In the genomic region with DNA sequence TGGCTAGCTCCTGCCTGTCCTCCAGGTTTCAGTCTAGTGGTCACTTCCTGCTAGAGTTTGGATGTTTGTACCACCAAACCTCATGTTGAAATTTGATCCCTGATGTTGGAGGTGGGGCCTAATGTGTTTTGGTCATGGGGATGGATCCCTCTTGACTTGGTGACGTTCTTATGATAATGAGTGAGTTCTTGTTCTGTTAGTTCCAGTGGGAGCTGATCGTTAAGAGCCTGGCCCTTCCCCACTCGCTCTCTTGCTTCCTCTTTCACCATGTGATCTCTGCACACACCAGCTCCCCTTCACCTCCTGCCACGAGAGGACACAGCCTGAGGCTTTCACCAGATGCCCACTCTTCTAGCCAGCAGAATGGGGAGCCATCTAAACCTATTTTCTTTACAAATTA, we compare ENCODE assay signal across 16 cellular contexts.
DNase-seq lines count a peak whose midpoint lies in the region; ATAC-seq, FAIRE-seq and TF ChIP-seq lines count a peak whose summit lies in the region.
"Had no signal": no experiment of that assay in that cellular context is flagged by ENCODE, and none has a peak within 500 bp of the region (broad histone marks: within the 10 kb centered on the region; RNA-seq: fewer than 3 reads in every experiment).

No MANE protein-coding gene starts in this region.

- no TSS peak for BruUV-seq in PC-9 (replicated peaks; lab: Mats Ljungman, UMichigan)

- H3K9me2 ChIP-seq in Karpas-422 (replicated peaks; ENCODE audit: insufficient read depth, low read length) (no peaks in the 10 kb centered on the region), PC-9 (ENCODE audit: insufficient read depth) (no peaks in the 10 kb centered on the region; the same call in 1 of the 2 replicates)

- CTCF ChIA-PET in PC-9 (lab: Charles Lee): no interaction called here

- H3K4me2 ChIP-seq in Karpas-422 (ENCODE audit: low read depth, low read length, poor library complexity, severe bottlenecking) (no peak overlapping the region), PC-9 (no peak overlapping the region)

- H3K4me1 Mint-ChIP-seq in progenitor cell of endocrine pancreas (ENCODE audit: low read depth): no peaks in the 10 kb centered on the region

- POLR2A ChIA-PET in PC-9 (lab: Charles Lee; ENCODE audit: unreplicated experiment): no interaction called here

- intact Hi-C loops in PC-9 (cut with micrococcal nuclease; ENCODE audit: unreplicated experiment): no loop called here
- intact Hi-C loops in psoas muscle (cut with DNase I): no loop called here

- H3K36me3 ChIP-seq in Karpas-422 (ENCODE audit: insufficient read depth, low read length) (no peaks in the 10 kb centered on the region), PC-9 (ENCODE audit: low read depth) (no peaks in the 10 kb centered on the region), psoas muscle (ENCODE audit: insufficient read depth in 1 of 2, low read depth in 1 of 2) (no peaks in the 10 kb centered on the region)
- H3K36me3 ChIP-seq: WERI-Rb-1 had no signal

- no peaks in the 10 kb centered on the region for H3F3A ChIP-seq in PC-9 (ENCODE audit: insufficient read depth, low read depth)

- no peak for ATAC-seq in psoas muscle
- ATAC-seq: mucosa of descending colon had no signal

- H3K9me3 Mint-ChIP-seq in progenitor cell of endocrine pancreas (ENCODE audit: low read depth): no peaks in the 10 kb centered on the region

- H2AFZ ChIP-seq in Karpas-422 (ENCODE audit: low read length): peak overlapping the region; percentile 8; the same call in 1 of the 2 replicates
- peak overlapping the region; percentile 48; the same call in 1 of the 2 replicates for H2AFZ ChIP-seq in PC-9

- H4K20me1 ChIP-seq in Karpas-422 (ENCODE audit: insufficient read depth, low read depth, low read length) (no peaks in the 10 kb centered on the region), PC-9 (ENCODE audit: insufficient read depth) (no peaks in the 10 kb centered on the region)

- H3K9me3 ChIP-seq in Karpas-422 (ENCODE audit: low read length): no peaks in the 10 kb centered on the region
- no peaks in the 10 kb centered on the region for H3K9me3 ChIP-seq in PC-9 (ENCODE audit: insufficient read depth, low read depth)
- no peaks in the 10 kb centered on the region for H3K9me3 ChIP-seq in psoas muscle
- H3K9me3 ChIP-seq: mucosa of descending colon had no signal

- H3K4me3 ChIP-seq in Karpas-422 (ENCODE audit: low read length) (no peak overlapping the region), PC-9 (no peak overlapping the region), psoas muscle (no peak overlapping the region)
- H3K4me3 ChIP-seq: mucosa of descending colon had no signal

- H3K27ac ChIP-seq in Karpas-422 (ENCODE audit: low read length): no peak overlapping the region
- H3K27ac ChIP-seq in PC-9: no peak overlapping the region
- no peak overlapping the region for H3K27ac ChIP-seq in psoas muscle
- H3K27ac ChIP-seq: WERI-Rb-1 had no signal

- DNase-seq in GM18507 (ENCODE audit: extremely low spot score, insufficient read length, low read depth) (no peak), Karpas-422 (no peak), PC-9 (no peak), iPS-NIHi7 (ENCODE audit: extremely low spot score) (peak; percentile 14), psoas muscle (no peak), GOT3 (lab: John Stamatoyannopoulos, UW) (no peak), progenitor cell of endocrine pancreas (ENCODE audit: low spot score, unreplicated experiment) (no peak)
- no peak for DNase-seq in activated T-cell treated with anti-CD3 and anti-CD28 coated beads, Interleukin-2, amount 50 U/mL, for 1 hour
- DNase-seq: activated naive CD4-positive, alpha-beta T cell; DND-41; mucosa of descending colon; NCI-H1694 treated with DMSO at 0.1 percent for 48 hours; WERI-Rb-1 had no signal

- H3K27me3 Mint-ChIP-seq in progenitor cell of endocrine pancreas: no peaks in the 10 kb centered on the region
- H3K27me3 Mint-ChIP-seq: B cell had no signal

- H3K79me2 ChIP-seq in Karpas-422 (ENCODE audit: low read length) (no peaks in the 10 kb centered on the region), PC-9 (ENCODE audit: low read depth) (no peaks in the 10 kb centered on the region)

- no peak overlapping the region for H3K9ac ChIP-seq in Karpas-422 (ENCODE audit: low read length)

- H3K4me1 ChIP-seq in Karpas-422 (ENCODE audit: low read length) (no peaks in the 10 kb centered on the region), PC-9 (replicated peaks; ENCODE audit: insufficient read depth) (no peaks in the 10 kb centered on the region; the same call in 1 of the 2 replicates), psoas muscle (no peaks in the 10 kb centered on the region)

- H3K27ac Mint-ChIP-seq in progenitor cell of endocrine pancreas: no peak overlapping the region
- H3K27ac Mint-ChIP-seq: B cell had no signal

- TF ChIP-seq CTCF in PC-9 (conservative IDR thresholded peaks at IDR 0.05): no peak
- no peak for TF ChIP-seq CTCF in psoas muscle (IDR thresholded peaks at IDR 0.05)
- TF ChIP-seq CTCF in progenitor cell of endocrine pancreas (IDR thresholded peaks at IDR 0.05; ENCODE audit: unreplicated experiment): no peak

- no peaks in the 10 kb centered on the region for H3K27me3 ChIP-seq in Karpas-422 (ENCODE audit: low read length)
- H3K27me3 ChIP-seq in PC-9 (ENCODE audit: insufficient read depth, low read depth): no peaks in the 10 kb centered on the region
- H3K27me3 ChIP-seq in psoas muscle (ENCODE audit: insufficient read depth in 3 of 3, low read length in 2 of 3): no peaks in the 10 kb centered on the region

- peak; percentile 53 for FAIRE-seq in GM18507 (lab: Jason Lieb, UNC)
- FAIRE-seq: astrocyte, colon had no signal

- no peak overlapping the region for H3K4me3 Mint-ChIP-seq in progenitor cell of endocrine pancreas (ENCODE audit: low read depth)
- H3K4me3 Mint-ChIP-seq: B cell had no signal

- WGBS in psoas muscle, 3 donors: 50 to 56% (median 53%) methylated on average over 4 of the region's 4 CpGs

- no peaks in the 10 kb centered on the region for H3K36me3 Mint-ChIP-seq in progenitor cell of endocrine pancreas (ENCODE audit: insufficient read depth)
